ENCODE assay signal across 10 cellular contexts in the genomic region with DNA sequence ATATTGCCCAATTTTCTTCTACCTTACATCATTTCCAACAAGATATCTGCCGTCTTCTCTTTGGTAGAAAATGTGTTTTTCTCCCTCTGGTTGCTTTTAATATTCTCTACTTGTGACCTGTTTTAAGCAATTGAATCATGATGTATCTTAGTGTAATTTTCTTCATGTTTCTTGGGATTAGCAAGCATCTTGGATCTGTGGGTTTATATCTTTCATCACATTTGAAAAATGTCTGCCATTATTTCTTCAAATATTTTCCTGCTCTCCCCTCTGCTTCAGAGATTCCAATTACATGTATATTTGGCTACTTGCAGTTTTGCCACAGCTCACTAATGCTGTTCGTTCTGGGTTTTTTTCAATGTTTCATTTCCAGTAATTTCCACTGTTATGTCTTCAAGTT.
"Had no signal": no experiment of that assay in that cellular context is flagged by ENCODE, and none has a peak within 500 bp of the region (broad histone marks: within the 10 kb centered on the region; RNA-seq: fewer than 3 reads in every experiment).

No MANE protein-coding gene starts in this region.

- H3K27ac Mint-ChIP-seq: GM23338, H9, HFFc6 had no signal

- H3K4me2 ChIP-seq: GM23338 had no signal

- FAIRE-seq: H1, H54 had no signal

- H2AFZ ChIP-seq: GM23248, GM23338 had no signal

- H3K4me1 Mint-ChIP-seq: H9 had no signal

- H3K27ac ChIP-seq: GM23248 had no signal

- H3K36me3 ChIP-seq: HAP-1 had no signal

- H3K4me3 Mint-ChIP-seq: GM23338, H9, HFFc6 had no signal

- H3K9ac ChIP-seq: GM23248 had no signal

- H3K4me1 ChIP-seq: HAP-1 had no signal

- H3K4me3 ChIP-seq: GM23248, GM23338, HAP-1 had no signal

- ATAC-seq: GM23338 had no signal

- DNase-seq: GM23248, GOT3, H7, H9, HCEC 1CT, HFFc6 had no signal
